18 cellular contexts compared by ENCODE assay signal in the genomic region with DNA sequence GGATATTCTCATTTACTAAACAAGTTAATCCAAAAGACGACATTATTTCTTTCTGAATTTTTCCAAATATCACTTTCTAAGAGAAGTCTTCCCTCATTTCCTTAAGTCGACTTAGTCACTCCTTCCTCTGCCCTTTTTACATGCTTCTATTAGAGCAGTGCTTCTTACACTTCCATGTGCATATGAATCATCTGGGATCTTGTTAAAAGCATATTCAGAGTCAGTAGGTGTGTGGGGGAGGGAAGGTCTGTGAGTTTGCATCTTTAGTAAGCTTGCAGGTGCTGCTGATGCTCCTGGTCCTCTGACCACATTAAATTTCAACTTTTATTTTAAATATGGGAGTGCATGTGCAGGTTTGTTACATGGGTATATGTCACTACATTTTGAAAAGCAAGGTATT.
A peak's percentile ranks its signal among the peaks of the same experiment; 100 is the strongest.
DNase-seq lines count a peak whose midpoint lies in the region; ATAC-seq, FAIRE-seq and TF ChIP-seq lines count a peak whose summit lies in the region.
"Had no signal": no experiment of that assay in that cellular context is flagged by ENCODE, and none has a peak within 500 bp of the region (broad histone marks: within the 10 kb centered on the region; RNA-seq: fewer than 3 reads in every experiment).

No MANE protein-coding gene starts in this region.

- H3K4me3 ChIP-seq in breast epithelium (no peak overlapping the region), bronchial epithelial cell (ENCODE audit: low read depth, low read length) (no peak overlapping the region)
- H3K4me3 ChIP-seq: Peyer's patch, thyroid gland had no signal

- TF ChIP-seq CTCF in MCF 10A (IDR thresholded peaks at IDR 0.05; ENCODE audit: unreplicated experiment) (no peak), breast epithelium (IDR thresholded peaks at IDR 0.05) (no peak), bronchial epithelial cell (IDR thresholded peaks at IDR 0.05; ENCODE audit: insufficient read depth, low read length, severe bottlenecking) (no peak)

- no peaks in the 10 kb centered on the region for H3K9me3 Mint-ChIP-seq in MCF 10A (ENCODE audit: unreplicated experiment)

- no peak overlapping the region for H3K27ac ChIP-seq in breast epithelium
- H3K27ac ChIP-seq: Peyer's patch, thyroid gland, VCaP had no signal

- H3K36me3 Mint-ChIP-seq in MCF 10A (ENCODE audit: insufficient read depth, unreplicated experiment), result no peaks in the 10 kb centered on the region
- H3K36me3 Mint-ChIP-seq: CD4-positive, CD25-positive, alpha-beta regulatory T cell; immature natural killer cell had no signal

- no peak overlapping the region for H3K4me3 Mint-ChIP-seq in MCF 10A (ENCODE audit: unreplicated experiment)
- H3K4me3 Mint-ChIP-seq: CD4-positive, CD25-positive, alpha-beta regulatory T cell; immature natural killer cell; T-helper 17 cell had no signal

- POLR2A ChIA-PET in MCF 10A (lab: Yijun Ruan, JAX), result no interaction called here

- H3K9me3 ChIP-seq in breast epithelium, result no peaks in the 10 kb centered on the region
- H3K9me3 ChIP-seq: Peyer's patch, thyroid gland had no signal

- CTCF ChIA-PET in MCF 10A (lab: Yijun Ruan, JAX), result interaction anchor here (1.0 to 1.9 kb wide), 2 partner anchors 42 to 44 kb away, joined by 3 to 6 read pairs; no protein-coding TSS in a partner anchor

- no peaks in the 10 kb centered on the region for H3K4me1 Mint-ChIP-seq in MCF 10A (ENCODE audit: insufficient read depth, unreplicated experiment)
- H3K4me1 Mint-ChIP-seq: CD4-positive, CD25-positive, alpha-beta regulatory T cell; immature natural killer cell; T-helper 17 cell had no signal

- DNase-seq in MCF 10A (ENCODE audit: unreplicated experiment), result peak; percentile 28
- DNase-seq in breast epithelium (ENCODE audit: low spot score in 2 of 2), result no peak
- DNase-seq in NCI-H187 treated with DMSO at 0.1 percent for 48 hours (lab: John Stamatoyannopoulos, UW), result peak; percentile 31
- peak; percentile 74 for DNase-seq in bronchial epithelial cell (ENCODE audit: low read depth)
- DNase-seq in amygdala (lab: John Stamatoyannopoulos, UW), result no peak
- no peak for DNase-seq in NCI-H2196 (lab: John Stamatoyannopoulos, UW; ENCODE audit: unreplicated experiment)
- DNase-seq: activated CD8-positive, alpha-beta memory T cell treated with anti-CD3 and anti-CD28 coated beads, Interleukin-2, amount 50 U/mL, for 48 hours; activated gamma-delta T cell; CD4-positive, CD25-positive, alpha-beta regulatory T cell; immature natural killer cell; Peyer's patch; small intestine; stimulated activated naive CD4-positive, alpha-beta T cell treated with Interleukin-2 at 50 U/mL for 16 hours; T-helper 17 cell; thyroid gland had no signal

- no peak for TF ChIP-seq POLR2A in breast epithelium (IDR thresholded peaks at IDR 0.05)

- FAIRE-seq in bronchial epithelial cell (lab: Jason Lieb, UNC), result no peak
- FAIRE-seq: small intestine had no signal

- peaks cover 3% of the 10 kb centered on the region for H3K27me3 Mint-ChIP-seq in MCF 10A (ENCODE audit: insufficient read depth, unreplicated experiment)

- no TSS peak for BruUV-seq in MCF 10A (replicated peaks; lab: Mats Ljungman, UMichigan)

- H3K27me3 ChIP-seq in breast epithelium (no peaks in the 10 kb centered on the region), bronchial epithelial cell (ENCODE audit: control insufficient read depth, insufficient read depth, low read length) (no peaks in the 10 kb centered on the region)
- H3K27me3 ChIP-seq: Peyer's patch, thyroid gland had no signal

- intact Hi-C loops in MCF 10A (cut with micrococcal nuclease), result no loop called here
- intact Hi-C loops in breast epithelium (cut with DNase I; ENCODE audit: low total_unique reads), result no loop called here

- H3K36me3 ChIP-seq in breast epithelium (no peaks in the 10 kb centered on the region), bronchial epithelial cell (ENCODE audit: control insufficient read depth, insufficient read depth, low read length) (no peaks in the 10 kb centered on the region)
- H3K36me3 ChIP-seq: Peyer's patch, thyroid gland had no signal

- no peaks in the 10 kb centered on the region for H3K4me1 ChIP-seq in breast epithelium
- H3K4me1 ChIP-seq: Peyer's patch, thyroid gland had no signal

- ATAC-seq in GM21786 (IDR thresholded peaks at IDR 0.05; ENCODE audit: unreplicated experiment) (no peak), GM21737 (IDR thresholded peaks at IDR 0.05; ENCODE audit: unreplicated experiment) (no peak)
- ATAC-seq: T-helper 17 cell had no signal

- no peak overlapping the region for H3K27ac Mint-ChIP-seq in MCF 10A (ENCODE audit: low read depth, unreplicated experiment)
- H3K27ac Mint-ChIP-seq: CD4-positive, CD25-positive, alpha-beta regulatory T cell; immature natural killer cell; T-helper 17 cell had no signal

Comparison
In these comparisons a context has a peak if more than half of its experiments do, and no peak if none do; other contexts are left out.
1. DNase-seq: peak in MCF 10A (single experiment), NCI-H187 treated with DMSO at 0.1 percent for 48 hours (single experiment) and bronchial epithelial cell (single experiment); none in breast epithelium (0 of 2), amygdala (0 of 56) and NCI-H2196 (single experiment).